In the genomic region with DNA sequence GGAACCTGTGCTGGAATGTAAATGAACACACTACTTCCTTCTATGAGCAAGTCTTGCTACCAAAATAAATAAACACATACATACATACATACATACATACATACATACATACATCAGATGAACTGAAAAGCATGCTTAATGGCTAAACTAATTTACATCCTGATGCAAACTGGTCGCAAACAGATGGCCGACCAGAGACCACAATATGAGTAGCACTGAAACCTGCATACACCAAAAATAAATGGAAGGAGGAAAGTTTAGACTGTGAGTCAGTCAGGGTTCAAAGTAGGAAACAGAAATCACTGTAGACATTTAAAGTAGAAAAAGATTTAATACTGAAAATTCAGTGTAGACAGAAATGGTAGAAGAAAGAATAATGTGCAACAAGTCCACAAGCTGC, we compare ENCODE assay signal across 9 cellular contexts.
"Had no signal": no experiment of that assay in that cellular context is flagged by ENCODE, and none has a peak within 500 bp of the region (broad histone marks: within the 10 kb centered on the region; RNA-seq: fewer than 3 reads in every experiment).

No MANE protein-coding gene starts in this region.

- H3K4me3 ChIP-seq: GM23248, GM23338, HAP-1 had no signal

- H3K4me1 ChIP-seq: HAP-1 had no signal

- H3K36me3 ChIP-seq: HAP-1 had no signal

- H3K27ac ChIP-seq: GM23248 had no signal

- H3K9ac ChIP-seq: GM23248 had no signal

- H2AFZ ChIP-seq: GM23248, GM23338 had no signal

- H3K4me2 ChIP-seq: GM23338 had no signal

- DNase-seq: GM23248, GOT3, H7, H9, HCEC 1CT, HFFc6 had no signal

- H3K9me3 ChIP-seq: HAP-1 had no signal

- ATAC-seq: GM23338, HCT116 had no signal
